Comparison of ENCODE assay signal across 10 cellular contexts in genomic region chr2:141557329-141558098, GRCh38.
A peak's percentile ranks its signal among the peaks of the same experiment; 100 is the strongest.
DNase-seq lines count a peak whose midpoint lies in the region; ATAC-seq and TF ChIP-seq lines count a peak whose summit lies in the region.
"Had no signal": no experiment of that assay in that cellular context is flagged by ENCODE, and none has a peak within 500 bp of the region (broad histone marks: within the 10 kb centered on the region; RNA-seq: fewer than 3 reads in every experiment).

No MANE protein-coding gene starts in this region.

- H3K27ac ChIP-seq in GM23248 (no peak overlapping the region), heart right ventricle (no peak overlapping the region)
- H3K27ac ChIP-seq in CD8-positive, alpha-beta memory T cell (ENCODE audit: low read depth, low read length) = no peak overlapping the region

- no peaks in the 10 kb centered on the region for H3F3A ChIP-seq in GM23248 (ENCODE audit: insufficient read depth)

- H3K27me3 ChIP-seq in GM23248 (replicated peaks; ENCODE audit: insufficient read depth) = no peaks in the 10 kb centered on the region; the same call in 1 of the 2 replicates
- no peaks in the 10 kb centered on the region for H3K27me3 ChIP-seq in CD8-positive, alpha-beta memory T cell (ENCODE audit: insufficient read depth, low read length, poor library complexity, severe bottlenecking)
- no peaks in the 10 kb centered on the region for H3K27me3 ChIP-seq in heart right ventricle

- H3K36me3 ChIP-seq in GM23248 (ENCODE audit: low read depth) = no peaks in the 10 kb centered on the region
- no peaks in the 10 kb centered on the region for H3K36me3 ChIP-seq in CD8-positive, alpha-beta memory T cell (ENCODE audit: insufficient read depth, low read length)
- no peaks in the 10 kb centered on the region for H3K36me3 ChIP-seq in heart right ventricle

- no peak for ATAC-seq in heart right ventricle

- no peaks in the 10 kb centered on the region for H3K79me2 ChIP-seq in GM23248 (ENCODE audit: insufficient read depth)

- no peaks in the 10 kb centered on the region for H3K36me3 Mint-ChIP-seq in CD8-positive, alpha-beta memory T cell
- H3K36me3 Mint-ChIP-seq: activated naive CD8-positive, alpha-beta T cell treated with anti-CD3 and anti-CD28 coated beads for 36 hours had no signal

- H3K4me3 Mint-ChIP-seq in CD8-positive, alpha-beta memory T cell = no peak overlapping the region
- H3K4me3 Mint-ChIP-seq: activated naive CD8-positive, alpha-beta T cell treated with anti-CD3 and anti-CD28 coated beads for 36 hours had no signal

- no peak for TF ChIP-seq POLR2A in NB4 (IDR thresholded peaks at IDR 0.05; ENCODE audit: extremely low read depth, insufficient read length)

- no peaks in the 10 kb centered on the region for H3K4me1 Mint-ChIP-seq in CD8-positive, alpha-beta memory T cell
- H3K4me1 Mint-ChIP-seq: activated naive CD8-positive, alpha-beta T cell treated with anti-CD3 and anti-CD28 coated beads for 36 hours had no signal

- no peaks in the 10 kb centered on the region for H3K9me2 ChIP-seq in GM23248 (ENCODE audit: insufficient read depth)

- no peaks in the 10 kb centered on the region for H4K20me1 ChIP-seq in GM23248 (ENCODE audit: insufficient read depth)

- CTCF ChIA-PET in CD8-positive, alpha-beta memory T cell (lab: Charles Lee) = no interaction called here

- H3K9me3 Mint-ChIP-seq in CD8-positive, alpha-beta memory T cell = peaks cover 0 to 9% (median 0%) of the 10 kb centered on the region in 5 donors
- H3K9me3 Mint-ChIP-seq: activated naive CD8-positive, alpha-beta T cell treated with anti-CD3 and anti-CD28 coated beads for 36 hours had no signal

- no peak overlapping the region for H2AFZ ChIP-seq in GM23248

- intact Hi-C loops in head of caudate nucleus (cut with DNase I) (no loop called here), heart right ventricle (cut with DNase I) (no loop called here)

- DNase-seq in ACHN (peak; percentile 53), GM23248 (peak; percentile 86), NB4 (ENCODE audit: low read depth) (peak; percentile 96), dedifferentiated amniotic fluid mesenchymal stem cell (ENCODE audit: extremely low spot score) (peak; percentile 40), head of caudate nucleus (no peak), C1 segment of cervical spinal cord (lab: John Stamatoyannopoulos, UW) (no peak), heart right ventricle (no peak)
- no peak for DNase-seq in CD8-positive, alpha-beta memory T cell
- DNase-seq: activated naive CD8-positive, alpha-beta T cell treated with anti-CD3 and anti-CD28 coated beads for 36 hours; NCI-H526 had no signal

- in situ Hi-C loops in ACHN (cut with HindIII; ENCODE audit: low pct_ligation_motif_present, low pct_unique_long_range_greater_than_20kb, low sequenced_read_pairs) = no loop called here
- in situ Hi-C loops in GM23248 (cut with MboI) = no loop called here

- no peaks in the 10 kb centered on the region for H3K27me3 Mint-ChIP-seq in CD8-positive, alpha-beta memory T cell
- H3K27me3 Mint-ChIP-seq: activated naive CD8-positive, alpha-beta T cell treated with anti-CD3 and anti-CD28 coated beads for 36 hours had no signal

- H3K4me3 ChIP-seq in GM23248 = no peak overlapping the region
- no peak overlapping the region for H3K4me3 ChIP-seq in NB4 (ENCODE audit: low read depth, low read length)
- no peak overlapping the region for H3K4me3 ChIP-seq in CD8-positive, alpha-beta memory T cell (ENCODE audit: low read length)
- no peak overlapping the region for H3K4me3 ChIP-seq in heart right ventricle

- H3K9me3 ChIP-seq in GM23248 (ENCODE audit: low read depth) (no peaks in the 10 kb centered on the region), heart right ventricle (no peaks in the 10 kb centered on the region)
- no peaks in the 10 kb centered on the region for H3K9me3 ChIP-seq in CD8-positive, alpha-beta memory T cell (ENCODE audit: low read length)

- H3K4me2 ChIP-seq in GM23248 (ENCODE audit: unreplicated experiment) = no peak overlapping the region

- H3K4me1 ChIP-seq in GM23248 (ENCODE audit: insufficient read depth) (peaks cover 8% of the 10 kb centered on the region; the same call in 1 of the 2 replicates), heart right ventricle (no peaks in the 10 kb centered on the region)
- H3K4me1 ChIP-seq in CD8-positive, alpha-beta memory T cell (ENCODE audit: insufficient read depth, low read length) = no peaks in the 10 kb centered on the region

- no peak overlapping the region for H3K27ac Mint-ChIP-seq in CD8-positive, alpha-beta memory T cell
- H3K27ac Mint-ChIP-seq: activated naive CD8-positive, alpha-beta T cell treated with anti-CD3 and anti-CD28 coated beads for 36 hours had no signal

- H3K9ac ChIP-seq in GM23248 = no peak overlapping the region

- 24 to 34% methylated on average over 4 of the region's 4 CpGs for WGBS in GM23248 (ENCODE audit: low coverage in 1 of 2, low lambda C conversion rate in 2 of 2, missing lambda C conversion rate in 2 of 2), 2 experiments
- WGBS in heart right ventricle, 2 donors = 81 to 84% methylated on average over 4 of the region's 4 CpGs

- POLR2A ChIA-PET in CD8-positive, alpha-beta memory T cell (lab: Charles Lee) = no interaction called here

- TF ChIP-seq CTCF in NB4 (IDR thresholded peaks at IDR 0.05; ENCODE audit: low read depth, low read length) (no peak), heart right ventricle (IDR thresholded peaks at IDR 0.05) (no peak)

Comparison
In these comparisons a context has a peak if more than half of its experiments do, and no peak if none do; other contexts are left out.
1. DNase-seq: peak in ACHN (single experiment), GM23248 (single experiment), NB4 (single experiment) and dedifferentiated amniotic fluid mesenchymal stem cell (single experiment); none in CD8-positive, alpha-beta memory T cell (0 of 5), head of caudate nucleus (0 of 42), C1 segment of cervical spinal cord (0 of 14) and heart right ventricle (0 of 2).